ENCODE assay signal across 1 cellular context in genomic region chr11:61928606-61929005, GRCh38.
TF ChIP-seq lines count a peak whose summit lies in the region.

No MANE protein-coding gene starts in this region.

TF ChIP-seq in HepG2, 621 proteins besides CTCF, POLR2A, EP300 and RAD21:
- TF ChIP-seq RFX1 (IDR thresholded peaks at IDR 0.05), result no peak
- no peak for TF ChIP-seq MYNN (CRISPR knock-in tag; IDR thresholded peaks at IDR 0.05; ENCODE audit: low read depth)
- no peak for TF ChIP-seq RCOR2 (CRISPR knock-in tag; IDR thresholded peaks at IDR 0.05)
- TF ChIP-seq CEBPB (IDR thresholded peaks at IDR 0.05; ENCODE audit: borderline replicate concordance, low read depth, low read length), result peak; percentile 23; the same call in 1 of the 2 replicates
- TF ChIP-seq IRX3 (CRISPR knock-in tag; IDR thresholded peaks at IDR 0.05; ENCODE audit: borderline replicate concordance, low read depth), result no peak
